Comparison of ENCODE assay signal across 1 cellular context in genomic region chr1:14866841-14867626, GRCh38.
TF ChIP-seq lines count a peak whose summit lies in the region.

No MANE protein-coding gene starts in this region.

TF ChIP-seq in GM23338, 12 proteins besides CTCF, POLR2A, EP300 and RAD21 (continued from another document):
- peak; percentile 72 for TF ChIP-seq REST (IDR thresholded peaks at IDR 0.05; ENCODE audit: unreplicated experiment)
- no peak for TF ChIP-seq NANOG (IDR thresholded peaks at IDR 0.05; ENCODE audit: borderline replicate concordance)
- no peak for TF ChIP-seq STAT1 (IDR thresholded peaks at IDR 0.05; ENCODE audit: unreplicated experiment)
- TF ChIP-seq CREB1 (CRISPR knock-in tag; IDR thresholded peaks at IDR 0.05; ENCODE audit: low read depth) = no peak
